12 cellular contexts compared by ENCODE assay signal in the genomic region with DNA sequence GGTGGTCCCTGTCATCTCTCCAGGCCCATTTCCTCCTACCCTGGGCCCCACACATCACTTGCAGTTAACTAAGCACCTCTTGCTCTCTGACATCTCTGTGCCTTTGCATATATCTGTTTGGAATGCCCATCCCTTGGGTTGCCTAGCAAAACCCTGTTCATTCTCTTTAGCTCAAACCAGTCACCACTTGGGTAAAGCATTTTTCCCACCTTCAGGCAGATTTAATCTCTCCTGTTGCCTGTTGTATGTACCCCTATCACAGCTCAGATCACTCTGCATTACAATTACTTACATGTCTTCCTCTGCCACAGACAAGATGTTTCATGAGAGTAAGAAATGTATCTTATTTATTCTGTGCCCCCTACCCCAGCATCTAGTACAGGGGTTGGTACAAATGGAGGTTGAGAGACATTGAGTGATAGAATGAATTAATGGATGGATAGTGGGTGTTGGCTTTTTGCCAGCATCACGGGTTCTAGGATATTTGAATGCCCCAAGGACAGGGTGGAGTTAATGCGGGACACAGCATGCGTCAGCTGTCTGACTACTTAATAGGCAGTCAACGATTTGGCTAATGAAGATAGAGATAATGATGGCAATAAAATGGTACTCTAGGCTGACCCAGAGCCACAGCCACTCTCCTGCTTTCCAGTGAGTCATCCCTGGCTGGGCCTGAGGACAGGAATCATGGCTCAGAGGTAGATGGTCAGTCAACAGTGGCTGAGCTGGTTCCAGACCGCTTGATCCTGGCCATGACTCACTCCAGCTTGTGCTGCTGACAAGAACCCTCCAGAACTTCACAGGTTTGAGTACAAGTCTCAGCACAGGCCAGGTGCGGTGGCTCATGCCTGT. TPM values are rescaled to one million over a fixed set of nuclear protein-coding genes. Genes with fewer than 3 reads are reported as not detected.
DNase-seq lines count a peak whose midpoint lies in the region; ATAC-seq and TF ChIP-seq lines count a peak whose summit lies in the region.
"Had no signal": no experiment of that assay in that cellular context is flagged by ENCODE, and none has a peak within 500 bp of the region (broad histone marks: within the 10 kb centered on the region; RNA-seq: fewer than 3 reads in every experiment).

No MANE protein-coding gene starts in this region.

- peaks cover 45% of the 10 kb centered on the region for H3K27me3 Mint-ChIP-seq in nephron progenitor cell (ENCODE audit: low read depth, poor library complexity)
- H3K27me3 Mint-ChIP-seq: stimulated activated naive CD8-positive, alpha-beta T cell treated with anti-CD3 and anti-CD28 coated beads, Interleukin-15, amount 100 ng/mL, for 72 hours had no signal

- peaks cover 2% of the 10 kb centered on the region for H3K4me1 Mint-ChIP-seq in nephron progenitor cell

- H3K36me3 ChIP-seq in adipocyte (ENCODE audit: control insufficient read depth, insufficient read depth, low read length, severe bottlenecking) (no peaks in the 10 kb centered on the region), thyroid gland (no peaks in the 10 kb centered on the region), H7 (replicated peaks; ENCODE audit: control insufficient read depth, insufficient read depth, low read length) (no peaks in the 10 kb centered on the region)

- H3K9me3 ChIP-seq in adipocyte (ENCODE audit: control insufficient read depth, low read length) = no peaks in the 10 kb centered on the region
- H3K9me3 ChIP-seq in thyroid gland = no peaks in the 10 kb centered on the region

- intact Hi-C loops in thyroid gland (cut with DNase I) = no loop called here

- no peak overlapping the region for H3K27ac ChIP-seq in thyroid gland

- TF ChIP-seq POLR2A in thyroid gland (IDR thresholded peaks at IDR 0.05) = no peak

- peak; percentile 83 for DNase-seq in HK-2 (ENCODE audit: unreplicated experiment)
- DNase-seq in adipocyte (ENCODE audit: low read depth) = peak; percentile 36
- peak; percentile 35 for DNase-seq in iPS-NIHi7 (ENCODE audit: extremely low spot score)
- peak; percentile 39 to 56 for DNase-seq in thyroid gland
- no peak for DNase-seq in superior temporal gyrus (ENCODE audit: extremely low spot score)
- no peak for DNase-seq in H7
- no peak for DNase-seq in nephron progenitor cell
- DNase-seq: caudate nucleus; GOT3; stimulated activated naive CD8-positive, alpha-beta T cell treated with anti-CD3 and anti-CD28 coated beads, Interleukin-15, amount 100 ng/mL, for 72 hours had no signal

- no peak overlapping the region for H3K4me3 Mint-ChIP-seq in nephron progenitor cell
- H3K4me3 Mint-ChIP-seq: stimulated activated naive CD8-positive, alpha-beta T cell treated with anti-CD3 and anti-CD28 coated beads, Interleukin-15, amount 100 ng/mL, for 72 hours had no signal

- H3K9ac ChIP-seq in adipocyte (ENCODE audit: low read length) = no peak overlapping the region

- 59 to 64% methylated on average over 6 of the region's 6 CpGs for WGBS in thyroid gland, 2 donors

- H3K4me1 ChIP-seq in adipocyte (ENCODE audit: control insufficient read depth, insufficient read depth, low read length) = no peaks in the 10 kb centered on the region
- no peaks in the 10 kb centered on the region for H3K4me1 ChIP-seq in thyroid gland

- H3K36me3 Mint-ChIP-seq in nephron progenitor cell (ENCODE audit: low read depth) = no peaks in the 10 kb centered on the region

- H3K4me3 ChIP-seq in adipocyte (ENCODE audit: low read length) = no peak overlapping the region
- no peak overlapping the region for H3K4me3 ChIP-seq in thyroid gland (replicated peaks in 1 of 3)
- no peak overlapping the region for H3K4me3 ChIP-seq in H7 (ENCODE audit: insufficient read depth, low read depth, low read length)

- H3K27me3 ChIP-seq in adipocyte (replicated peaks; ENCODE audit: control insufficient read depth, insufficient read depth, low read length) (no peaks in the 10 kb centered on the region), thyroid gland (no peaks in the 10 kb centered on the region), H7 (ENCODE audit: control insufficient read depth, insufficient read depth, low read length) (no peaks in the 10 kb centered on the region)

- no peak for ATAC-seq in HG03108 (IDR thresholded peaks at IDR 0.05; ENCODE audit: unreplicated experiment)
- ATAC-seq: stimulated activated naive CD8-positive, alpha-beta T cell treated with anti-CD3 and anti-CD28 coated beads, Interleukin-15, amount 100 ng/mL, for 72 hours had no signal

- H3K27ac Mint-ChIP-seq in nephron progenitor cell = no peak overlapping the region

- no peaks in the 10 kb centered on the region for H3K9me3 Mint-ChIP-seq in nephron progenitor cell
- H3K9me3 Mint-ChIP-seq: stimulated activated naive CD8-positive, alpha-beta T cell treated with anti-CD3 and anti-CD28 coated beads, Interleukin-15, amount 100 ng/mL, for 72 hours had no signal

- no peak for TF ChIP-seq CTCF in thyroid gland (IDR thresholded peaks at IDR 0.05)
- TF ChIP-seq CTCF in nephron progenitor cell (IDR thresholded peaks at IDR 0.05) = no peak

RNA-seq across cellular contexts. Expression of a gene that starts 6.5 kb away (rescaled TPM):
- total RNA-seq in thyroid gland = not detected
- not detected in 2 replicates for total RNA-seq in H7 (2014; rRNA removed; shearing (Covaris generic))
- total RNA-seq: OCI-LY7 had no signal

RNA-seq across cellular contexts. Expression of a gene that starts 7.0 kb away (rescaled TPM):
- total RNA-seq in thyroid gland = 10 to 100 TPM in 3 of 4 donors, 1 to 10 TPM in 1; 8.6 to 12.5 (median 11.6) TPM
- 16.1 and 23.7 TPM in 2 replicates for total RNA-seq in H7 (2014; rRNA removed; shearing (Covaris generic))

RNA-seq across cellular contexts. Expression of a gene that starts 14.2 kb away (rescaled TPM):
- 10 to 100 TPM; 44.1 to 80.2 (median 55.9) TPM for total RNA-seq in thyroid gland
- 65.3 and 76.4 TPM in 2 replicates for total RNA-seq in H7 (2014; rRNA removed; shearing (Covaris generic))

RNA-seq across cellular contexts. Expression of a gene that starts 17.2 kb away (rescaled TPM):
- total RNA-seq in thyroid gland = 10 to 100 TPM; 14.3 to 18.8 (median 16.4) TPM
- 40.3 and 61.9 TPM in 2 replicates for total RNA-seq in H7 (2014; rRNA removed; shearing (Covaris generic))

RNA-seq across cellular contexts. Expression of a gene that starts 44.3 kb away (rescaled TPM):
- total RNA-seq in thyroid gland = under 1 TPM in 3 of 4 donors, not detected in 1; 0.54 to 0.73 (median 0.54) TPM
- total RNA-seq in H7 (2014; rRNA removed; shearing (Covaris generic)) = 7.5 and 11.3 TPM in 2 replicates

Comparison
In these comparisons a context has a peak if more than half of its experiments do, and no peak if none do; other contexts are left out.
1. DNase-seq: peak in HK-2 (single experiment), adipocyte (single experiment), iPS-NIHi7 (single experiment) and thyroid gland (2 of 2); none in superior temporal gyrus (single experiment), H7 (single experiment) and nephron progenitor cell (single experiment).